ENCODE assay signal across 8 cellular contexts in the genomic region with DNA sequence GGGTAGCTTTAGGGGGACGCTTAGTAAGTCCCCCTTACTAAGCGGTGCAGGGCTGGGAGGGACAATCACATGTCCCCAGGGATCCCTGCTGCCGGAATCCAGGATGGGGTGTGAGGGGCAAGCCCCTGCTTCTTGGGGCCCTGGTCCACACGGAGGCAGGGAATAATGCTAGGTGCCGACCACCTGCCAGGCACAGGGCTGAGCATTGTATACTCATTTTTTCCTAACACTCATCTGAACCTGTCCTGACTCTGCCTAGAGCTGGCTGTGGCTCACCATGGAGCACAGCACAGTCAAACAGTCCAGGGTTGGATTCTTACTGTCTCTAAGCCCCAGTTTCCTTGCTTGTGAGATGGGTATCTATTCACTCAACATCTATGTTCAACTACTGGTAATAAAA. TPM values are rescaled to one million over a fixed set of nuclear protein-coding genes. Genes with fewer than 3 reads are reported as not detected.
DNase-seq lines count a peak whose midpoint lies in the region; ATAC-seq, FAIRE-seq and TF ChIP-seq lines count a peak whose summit lies in the region.

No MANE protein-coding gene starts in this region.

- intact Hi-C loops in transverse colon (cut with DNase I; ENCODE audit: low total_unique reads), result no loop called here

- no peak overlapping the region for H3K27ac Mint-ChIP-seq in activated CD8-positive, alpha-beta memory T cell treated with anti-CD3 and anti-CD28 coated beads, Interleukin-2, amount 10 ng/mL, durations not matched to agents 7 days and 5 days
- H3K27ac Mint-ChIP-seq in astrocyte (ENCODE audit: unreplicated experiment) (no peak overlapping the region), mesothelial cell of epicardium (peak overlapping the region; percentile 92)

- H3K79me2 ChIP-seq in astrocyte (ENCODE audit: insufficient read depth, low read length), result peaks cover 29% of the 10 kb centered on the region

- CTCF ChIA-PET in activated CD8-positive, alpha-beta memory T cell treated with anti-CD3 and anti-CD28 coated beads, Interleukin-2, amount 10 ng/mL, durations not matched to agents 7 days and 5 days (lab: Charles Lee), result interaction anchor here (1.8 to 16.3 kb wide), 4 partner anchors 12 to 28 kb away, joined by 5 to 388 read pairs (median 16); partner anchors contain the start of genes FAM89B and ZNRD2

- no peaks in the 10 kb centered on the region for H3K27me3 Mint-ChIP-seq in activated CD8-positive, alpha-beta memory T cell treated with anti-CD3 and anti-CD28 coated beads, Interleukin-2, amount 10 ng/mL, durations not matched to agents 7 days and 5 days
- peaks cover 8% of the 10 kb centered on the region for H3K27me3 Mint-ChIP-seq in astrocyte (ENCODE audit: low read depth, unreplicated experiment)
- H3K27me3 Mint-ChIP-seq in mesothelial cell of epicardium (ENCODE audit: low read depth), result no peaks in the 10 kb centered on the region

- H3K27me3 ChIP-seq in astrocyte (ENCODE audit: insufficient read depth, low read length), result no peaks in the 10 kb centered on the region
- no peaks in the 10 kb centered on the region for H3K27me3 ChIP-seq in transverse colon

- DNase-seq in activated CD8-positive, alpha-beta memory T cell treated with anti-CD3 and anti-CD28 coated beads, Interleukin-2, amount 10 ng/mL, durations not matched to agents 7 days and 5 days, result no peak
- DNase-seq in activated CD8-positive, alpha-beta memory T cell treated with anti-CD3 and anti-CD28 coated beads, Interleukin-2, amount 50 U/mL, for 48 hours, result no peak
- no peak for DNase-seq in astrocyte (ENCODE audit: low read depth)
- no peak for DNase-seq in mesothelial cell of epicardium (ENCODE audit: low spot score in 2 of 2, unreplicated experiment in 2 of 2)
- no peak for DNase-seq in transverse colon
- no peak for DNase-seq in cerebellum (ENCODE audit: low spot score)

- TF ChIP-seq POLR2A in transverse colon (IDR thresholded peaks at IDR 0.05), result no peak

- H3K36me3 Mint-ChIP-seq in activated CD8-positive, alpha-beta memory T cell treated with anti-CD3 and anti-CD28 coated beads, Interleukin-2, amount 10 ng/mL, durations not matched to agents 7 days and 5 days, result no peaks in the 10 kb centered on the region
- H3K36me3 Mint-ChIP-seq in astrocyte (ENCODE audit: low read depth, unreplicated experiment) (peaks cover 2% of the 10 kb centered on the region), mesothelial cell of epicardium (no peaks in the 10 kb centered on the region)

- no peak overlapping the region for H2AFZ ChIP-seq in astrocyte (ENCODE audit: low read depth, low read length)

- TF ChIP-seq EP300 in transverse colon (IDR thresholded peaks at IDR 0.05; ENCODE audit: low read depth), result no peak

- no peak overlapping the region for H3K4me3 Mint-ChIP-seq in activated CD8-positive, alpha-beta memory T cell treated with anti-CD3 and anti-CD28 coated beads, Interleukin-2, amount 10 ng/mL, durations not matched to agents 7 days and 5 days
- H3K4me3 Mint-ChIP-seq in astrocyte (ENCODE audit: unreplicated experiment) (no peak overlapping the region), mesothelial cell of epicardium (peak overlapping the region; percentile 65)

- TF ChIP-seq CTCF in astrocyte (IDR thresholded peaks at IDR 0.05; ENCODE audit: insufficient read depth, low read depth, low read length) (no peak), mesothelial cell of epicardium (IDR thresholded peaks at IDR 0.05; ENCODE audit: unreplicated experiment) (no peak), transverse colon (IDR thresholded peaks at IDR 0.05) (no peak)

- FAIRE-seq in astrocyte (lab: Jason Lieb, UNC), result no peak

- in situ Hi-C loops in transverse colon (cut with MboI; ENCODE audit: low pct_ligation_motif_present in 1 of 4, low pct_unique_long_range_greater_than_20kb in 1 of 4, low sequenced_read_pairs in 3 of 4), result no loop called here

- H3K9me3 ChIP-seq in astrocyte (ENCODE audit: insufficient read depth, low read depth, low read length) (no peaks in the 10 kb centered on the region), transverse colon (no peaks in the 10 kb centered on the region)

- H3K4me1 ChIP-seq in astrocyte (ENCODE audit: insufficient read depth, low read length) (peaks cover 58% of the 10 kb centered on the region), transverse colon (peaks cover 34 to 58% (median 47%) of the 10 kb centered on the region in 4 donors)

- WGBS in transverse colon (ENCODE audit: low coverage in 1 of 2), 2 donors, result 42 to 76% methylated on average over 2 to 5 of the region's 5 CpGs

- peaks cover 43% of the 10 kb centered on the region for H3K4me1 Mint-ChIP-seq in activated CD8-positive, alpha-beta memory T cell treated with anti-CD3 and anti-CD28 coated beads, Interleukin-2, amount 10 ng/mL, durations not matched to agents 7 days and 5 days
- H3K4me1 Mint-ChIP-seq in astrocyte (ENCODE audit: low read depth, unreplicated experiment), result peaks cover 30% of the 10 kb centered on the region
- peaks cover 61% of the 10 kb centered on the region for H3K4me1 Mint-ChIP-seq in mesothelial cell of epicardium

- H3K4me3 ChIP-seq in astrocyte (ENCODE audit: insufficient read depth, low read depth, low read length), result no peak overlapping the region
- no peak overlapping the region for H3K4me3 ChIP-seq in transverse colon

- H3K9me3 Mint-ChIP-seq in activated CD8-positive, alpha-beta memory T cell treated with anti-CD3 and anti-CD28 coated beads, Interleukin-2, amount 10 ng/mL, durations not matched to agents 7 days and 5 days (ENCODE audit: low read depth), result no peaks in the 10 kb centered on the region
- H3K9me3 Mint-ChIP-seq in astrocyte (ENCODE audit: unreplicated experiment), result no peaks in the 10 kb centered on the region
- no peaks in the 10 kb centered on the region for H3K9me3 Mint-ChIP-seq in mesothelial cell of epicardium

- H3K9ac ChIP-seq in astrocyte (ENCODE audit: low read length), result peak overlapping the region; percentile 84

- peaks cover 16% of the 10 kb centered on the region for H4K20me1 ChIP-seq in astrocyte (ENCODE audit: insufficient read depth, low read length)

- H3K27ac ChIP-seq in astrocyte (ENCODE audit: low read depth, low read length), result peak overlapping the region; percentile 92
- H3K27ac ChIP-seq in transverse colon, result peak overlapping the region; percentile 85 to 92 (median 89)

- H3K36me3 ChIP-seq in astrocyte (ENCODE audit: insufficient read depth, low read length) (no peaks in the 10 kb centered on the region), transverse colon (no peaks in the 10 kb centered on the region)

- peak; percentile 28 for ATAC-seq in activated CD8-positive, alpha-beta memory T cell treated with anti-CD3 and anti-CD28 coated beads, Interleukin-2, amount 10 ng/mL, durations not matched to agents 7 days and 5 days
- ATAC-seq in HG03457 (IDR thresholded peaks at IDR 0.05; ENCODE audit: unreplicated experiment) (no peak), HG02981 (IDR thresholded peaks at IDR 0.05; ENCODE audit: unreplicated experiment) (no peak)

- H3K4me2 ChIP-seq in astrocyte (ENCODE audit: low read length), result peak overlapping the region; percentile 94

RNA-seq across cellular contexts. Expression of gene LTBP3, which starts 1.4 kb away (rescaled TPM):
- total RNA-seq in activated CD8-positive, alpha-beta memory T cell treated with anti-CD3 and anti-CD28 coated beads, Interleukin-2, amount 10 ng/mL, durations not matched to agents 7 days and 5 days, result 10 to 100 TPM; 46.2 to 46.8 TPM
- 33.2 and 36.5 TPM in 2 replicates for total RNA-seq in astrocyte
- 314 to 333 TPM (median 318 TPM) in 3 replicates for total RNA-seq in mesothelial cell of epicardium
- total RNA-seq in transverse colon, result 100 to 1,000 TPM in 2 of 4 donors, 10 to 100 TPM in 2; 48.7 to 467 (median 140) TPM
- total RNA-seq in cerebellum, result 27.9 TPM

RNA-seq across cellular contexts. Expression of gene ZNRD2, which starts 10.7 kb away (rescaled TPM):
- total RNA-seq in activated CD8-positive, alpha-beta memory T cell treated with anti-CD3 and anti-CD28 coated beads, Interleukin-2, amount 10 ng/mL, durations not matched to agents 7 days and 5 days, result 10 to 100 TPM; 42.1 to 45.5 TPM
- total RNA-seq in astrocyte (40.4 and 45.1 TPM in 2 replicates), mesothelial cell of epicardium (23.1 to 27.8 TPM (median 27.4 TPM) in 3 replicates), transverse colon (10 to 100 TPM in 3 of 4 donors, 1 to 10 TPM in 1; 6.4 to 38.4 (median 27.9) TPM), cerebellum (14.3 TPM)

RNA-seq across cellular contexts. Expression of gene FAM89B, which starts 12.8 kb away (rescaled TPM):
- 10 to 100 TPM; 36.6 to 54.2 TPM for total RNA-seq in activated CD8-positive, alpha-beta memory T cell treated with anti-CD3 and anti-CD28 coated beads, Interleukin-2, amount 10 ng/mL, durations not matched to agents 7 days and 5 days
- 45.2 and 47.5 TPM in 2 replicates for total RNA-seq in astrocyte
- total RNA-seq in mesothelial cell of epicardium, result 56.7 to 61.5 TPM (median 57.6 TPM) in 3 replicates
- total RNA-seq in transverse colon, result 100 to 1,000 TPM in 1 of 4 donors, 10 to 100 TPM in 3; 25.2 to 254 (median 51.6) TPM
- total RNA-seq in cerebellum, result 24.7 TPM

RNA-seq across cellular contexts. Expression of gene EHBP1L1, which starts 16.3 kb away (rescaled TPM):
- 100 to 1,000 TPM; 138 to 140 TPM for total RNA-seq in activated CD8-positive, alpha-beta memory T cell treated with anti-CD3 and anti-CD28 coated beads, Interleukin-2, amount 10 ng/mL, durations not matched to agents 7 days and 5 days
- total RNA-seq in astrocyte, result 9.4 and 10.1 TPM in 2 replicates
- 30.4 to 35.2 TPM (median 33.8 TPM) in 3 replicates for total RNA-seq in mesothelial cell of epicardium
- total RNA-seq in transverse colon, result 100 to 1,000 TPM in 2 of 4 donors, 10 to 100 TPM in 2; 90.2 to 215 (median 106) TPM
- 11.4 TPM for total RNA-seq in cerebellum

RNA-seq across cellular contexts. Expression of gene SCYL1, which starts 34.7 kb away (rescaled TPM):
- total RNA-seq in activated CD8-positive, alpha-beta memory T cell treated with anti-CD3 and anti-CD28 coated beads, Interleukin-2, amount 10 ng/mL, durations not matched to agents 7 days and 5 days, result 10 to 100 TPM; 68.0 to 76.7 TPM
- 106 and 128 TPM in 2 replicates for total RNA-seq in astrocyte
- total RNA-seq in mesothelial cell of epicardium, result 83.4 to 91.1 TPM (median 89.5 TPM) in 3 replicates
- total RNA-seq in transverse colon, result 10 to 100 TPM; 41.0 to 78.4 (median 69.2) TPM
- 30.7 TPM for total RNA-seq in cerebellum
